9 cellular contexts compared by ENCODE assay signal in genomic region chr6:11217360-11218076, GRCh38. TPM values are rescaled to one million over a fixed set of nuclear protein-coding genes. Genes with fewer than 3 reads are reported as not detected.
DNase-seq lines count a peak whose midpoint lies in the region; ATAC-seq and TF ChIP-seq lines count a peak whose summit lies in the region.
"Had no signal": no experiment of that assay in that cellular context is flagged by ENCODE, and none has a peak within 500 bp of the region (broad histone marks: within the 10 kb centered on the region; RNA-seq: fewer than 3 reads in every experiment).

No MANE protein-coding gene starts in this region.

- intact Hi-C loops in ovary (cut with DNase I) = no loop called here

- 71 to 80% (median 76%) methylated on average over 4 of the region's 4 CpGs for WGBS in ovary, 3 donors

- TF ChIP-seq CTCF in fibroblast of the aortic adventitia (IDR thresholded peaks at IDR 0.05; ENCODE audit: insufficient read depth, low read length) = no peak
- TF ChIP-seq CTCF in ovary (IDR thresholded peaks at IDR 0.05) = no peak

- peak overlapping the region in 1 of 3 donors; percentile 34 for H3K9ac ChIP-seq in skeletal muscle tissue (ENCODE audit: low read depth in 1 of 3, low read length in 3 of 3)

- in situ Hi-C loops in KBM-7 (cut with MboI; ENCODE audit: low pct_unique_long_range_greater_than_20kb, low sequenced_read_pairs) = no loop called here

- H3K4me1 ChIP-seq in skeletal muscle tissue (ENCODE audit: control insufficient read depth in 3 of 3, insufficient read depth in 3 of 3, low read length in 3 of 3) = peaks cover 38 to 58% (median 50%) of the 10 kb centered on the region in 3 donors
- H3K4me1 ChIP-seq in ovary (ENCODE audit: insufficient read depth) = no peaks in the 10 kb centered on the region

- TF ChIP-seq POLR2A in ovary (IDR thresholded peaks at IDR 0.05) = no peak

- H3K27me3 ChIP-seq in skeletal muscle tissue (ENCODE audit: control insufficient read depth in 3 of 3, insufficient read depth in 3 of 3, low read length in 3 of 3) (no peaks in the 10 kb centered on the region), ovary (no peaks in the 10 kb centered on the region)

- peak; percentile 14 for DNase-seq in HPDE6-E6E7 (ENCODE audit: extremely low spot score)
- peak; percentile 25 for DNase-seq in fibroblast of the aortic adventitia (ENCODE audit: low read depth)
- no peak for DNase-seq in KBM-7
- no peak for DNase-seq in NCI-H146 (lab: John Stamatoyannopoulos, UW)
- no peak for DNase-seq in substantia nigra (lab: John Stamatoyannopoulos, UW)
- no peak for DNase-seq in ovary
- DNase-seq: NCI-H510A had no signal

- H3K4me3 ChIP-seq in fibroblast of the aortic adventitia (ENCODE audit: low read depth, low read length) (no peak overlapping the region), skeletal muscle tissue (ENCODE audit: low read length in 3 of 3) (no peak overlapping the region), ovary (no peak overlapping the region)

- H3K9me3 ChIP-seq in skeletal muscle tissue (ENCODE audit: control insufficient read depth in 3 of 3, low read length in 3 of 3) = no peaks in the 10 kb centered on the region
- H3K9me3 ChIP-seq in ovary = no peaks in the 10 kb centered on the region

- H3K36me3 ChIP-seq in skeletal muscle tissue (ENCODE audit: control insufficient read depth in 3 of 3, insufficient read depth in 3 of 3, low read length in 3 of 3) = no peaks in the 10 kb centered on the region
- H3K36me3 ChIP-seq in ovary = no peaks in the 10 kb centered on the region

- TF ChIP-seq EP300 in ovary (IDR thresholded peaks at IDR 0.05) = no peak

- peak; percentile 56 for ATAC-seq in GM19043 (IDR thresholded peaks at IDR 0.05; ENCODE audit: low read depth, unreplicated experiment)

- H3K27ac ChIP-seq in skeletal muscle tissue (ENCODE audit: low read depth, low read length) (peak overlapping the region; percentile 56), substantia nigra (ENCODE audit: low read depth, low read length, poor library complexity, severe bottlenecking) (no peak overlapping the region), ovary (no peak overlapping the region)

RNA-seq across cellular contexts. Expression of gene NEDD9, which starts 14.9 kb away (rescaled TPM):
- total RNA-seq in fibroblast of the aortic adventitia (ENCODE audit: low replicate concordance) (0.33 and 0.36 TPM in 2 replicates), skeletal muscle tissue (21.4 TPM), ovary (10 to 100 TPM in 5 of 7 donors, 1 to 10 TPM in 2; 5.0 to 49.4 (median 17.4) TPM)
- 10 to 100 TPM in 1 of 2 donors, 1 to 10 TPM in 1; 8.7 to 13.7 TPM for polyA plus RNA-seq in ovary

Comparison
In these comparisons a context has a peak if more than half of its experiments do, and no peak if none do; other contexts are left out.
1. DNase-seq: peak in HPDE6-E6E7 (single experiment) and fibroblast of the aortic adventitia (single experiment); none in KBM-7 (single experiment), NCI-H146 (single experiment), substantia nigra (0 of 49) and ovary (0 of 5).